Comparison of ENCODE assay signal across 10 cellular contexts in genomic region chr14:70257526-70257925, GRCh38.
A peak's percentile ranks its signal among the peaks of the same experiment; 100 is the strongest.
DNase-seq lines count a peak whose midpoint lies in the region; ATAC-seq and TF ChIP-seq lines count a peak whose summit lies in the region.
"Had no signal": no experiment of that assay in that cellular context is flagged by ENCODE, and none has a peak within 500 bp of the region (broad histone marks: within the 10 kb centered on the region; RNA-seq: fewer than 3 reads in every experiment).

No MANE protein-coding gene starts in this region.

- no peaks in the 10 kb centered on the region for H3K36me3 ChIP-seq in tibial artery

- no peaks in the 10 kb centered on the region for H3K9me3 Mint-ChIP-seq in activated CD8-positive, alpha-beta memory T cell treated with anti-CD3 and anti-CD28 coated beads, Interleukin-2, amount 10 ng/mL, durations not matched to agents 7 days and 5 days (ENCODE audit: low read depth)
- H3K9me3 Mint-ChIP-seq: stimulated activated effector memory CD8-positive, alpha-beta T cell treated with anti-CD3 and anti-CD28 coated beads, Interleukin-12 subunit alpha, Interleukin-12 subunit beta, amount 100 ng/mL, for 72 hours had no signal

- H3K9me3 ChIP-seq in tibial artery, result no peaks in the 10 kb centered on the region

- intact Hi-C loops in tibial artery (cut with DNase I; ENCODE audit: low total_unique reads), result no loop called here

- peaks cover 55% of the 10 kb centered on the region for H3K27me3 Mint-ChIP-seq in activated CD8-positive, alpha-beta memory T cell treated with anti-CD3 and anti-CD28 coated beads, Interleukin-2, amount 10 ng/mL, durations not matched to agents 7 days and 5 days

- CTCF ChIA-PET in activated CD8-positive, alpha-beta memory T cell treated with anti-CD3 and anti-CD28 coated beads, Interleukin-2, amount 10 ng/mL, durations not matched to agents 7 days and 5 days (lab: Charles Lee), result no interaction called here

- peaks cover 0 to 7% (median 5%) of the 10 kb centered on the region in 4 donors for H3K4me1 ChIP-seq in tibial artery

- no peak for ATAC-seq in activated CD8-positive, alpha-beta memory T cell treated with anti-CD3 and anti-CD28 coated beads, Interleukin-2, amount 10 ng/mL, durations not matched to agents 7 days and 5 days
- no peak for ATAC-seq in GM19351 (IDR thresholded peaks at IDR 0.05; ENCODE audit: unreplicated experiment)
- ATAC-seq: stimulated activated effector memory CD8-positive, alpha-beta T cell treated with anti-CD3 and anti-CD28 coated beads, Interleukin-12 subunit alpha, Interleukin-12 subunit beta, amount 100 ng/mL, for 72 hours had no signal

- DNase-seq in activated CD8-positive, alpha-beta memory T cell treated with anti-CD3 and anti-CD28 coated beads, Interleukin-2, amount 10 ng/mL, durations not matched to agents 7 days and 5 days, result peak; percentile 46
- no peak for DNase-seq in activated CD8-positive, alpha-beta memory T cell treated with anti-CD3 and anti-CD28 coated beads for 24 hours
- DNase-seq in retinal pigment epithelial cell (ENCODE audit: low read depth) (no peak), superior temporal gyrus (ENCODE audit: extremely low spot score) (no peak), tibial artery (no peak)
- DNase-seq: nephron progenitor cell had no signal

- TF ChIP-seq RAD21 in Ishikawa (IDR thresholded peaks at IDR 0.05; ENCODE audit: low read depth), result peak; percentile 30; the same call in 1 of the 2 replicates

- H3K4me3 ChIP-seq in WI38 (ENCODE audit: low read depth, low read length), result no peak overlapping the region
- H3K4me3 ChIP-seq in retinal pigment epithelial cell (ENCODE audit: low read length), result no peak overlapping the region
- H3K4me3 ChIP-seq in tibial artery, result no peak overlapping the region

- H3K27me3 ChIP-seq in tibial artery, result peaks cover 0 to 40% of the 10 kb centered on the region in 2 donors

- TF ChIP-seq CTCF in WI38 (IDR thresholded peaks at IDR 0.05; ENCODE audit: low read depth, low read length) (0 out of 2 replicates have a peak, but pooled peaks have one; percentile 5), retinal pigment epithelial cell (conservative IDR thresholded peaks at IDR 0.05; ENCODE audit: low read depth, low read length) (peak; percentile 38), tibial artery (IDR thresholded peaks at IDR 0.05) (no peak)

- H3K4me3 Mint-ChIP-seq in activated CD8-positive, alpha-beta memory T cell treated with anti-CD3 and anti-CD28 coated beads, Interleukin-2, amount 10 ng/mL, durations not matched to agents 7 days and 5 days, result no peak overlapping the region
- H3K4me3 Mint-ChIP-seq: nephron progenitor cell; stimulated activated effector memory CD8-positive, alpha-beta T cell treated with anti-CD3 and anti-CD28 coated beads, Interleukin-12 subunit alpha, Interleukin-12 subunit beta, amount 100 ng/mL, for 72 hours had no signal

- no peak overlapping the region for H3K27ac Mint-ChIP-seq in activated CD8-positive, alpha-beta memory T cell treated with anti-CD3 and anti-CD28 coated beads, Interleukin-2, amount 10 ng/mL, durations not matched to agents 7 days and 5 days
- H3K27ac Mint-ChIP-seq: nephron progenitor cell; stimulated activated effector memory CD8-positive, alpha-beta T cell treated with anti-CD3 and anti-CD28 coated beads, Interleukin-12 subunit alpha, Interleukin-12 subunit beta, amount 100 ng/mL, for 72 hours had no signal

- H3K27ac ChIP-seq in tibial artery, result no peak overlapping the region

- H3K36me3 Mint-ChIP-seq in activated CD8-positive, alpha-beta memory T cell treated with anti-CD3 and anti-CD28 coated beads, Interleukin-2, amount 10 ng/mL, durations not matched to agents 7 days and 5 days, result no peaks in the 10 kb centered on the region
- H3K36me3 Mint-ChIP-seq: stimulated activated effector memory CD8-positive, alpha-beta T cell treated with anti-CD3 and anti-CD28 coated beads, Interleukin-12 subunit alpha, Interleukin-12 subunit beta, amount 100 ng/mL, for 72 hours had no signal

- no peak for TF ChIP-seq EP300 in Ishikawa (IDR thresholded peaks at IDR 0.05; ENCODE audit: borderline replicate concordance)

- peaks cover 4% of the 10 kb centered on the region for H3K4me1 Mint-ChIP-seq in activated CD8-positive, alpha-beta memory T cell treated with anti-CD3 and anti-CD28 coated beads, Interleukin-2, amount 10 ng/mL, durations not matched to agents 7 days and 5 days
- H3K4me1 Mint-ChIP-seq: nephron progenitor cell had no signal

TF ChIP-seq in Ishikawa, 13 proteins besides CTCF, POLR2A, EP300 and RAD21:
- TF ChIP-seq MAX (IDR thresholded peaks at IDR 0.05) (no peak), ZBTB7A (IDR thresholded peaks at IDR 0.05; ENCODE audit: low read depth) (no peak), EGR1 (IDR thresholded peaks at IDR 0.05) (no peak), YY1 (IDR thresholded peaks at IDR 0.05; ENCODE audit: low read depth) (no peak), TEAD4 (IDR thresholded peaks at IDR 0.05) (no peak), TAF1 (IDR thresholded peaks at IDR 0.05; ENCODE audit: low read depth) (no peak), CEBPB (IDR thresholded peaks at IDR 0.05) (no peak)
- TF ChIP-seq, protein P1, sequence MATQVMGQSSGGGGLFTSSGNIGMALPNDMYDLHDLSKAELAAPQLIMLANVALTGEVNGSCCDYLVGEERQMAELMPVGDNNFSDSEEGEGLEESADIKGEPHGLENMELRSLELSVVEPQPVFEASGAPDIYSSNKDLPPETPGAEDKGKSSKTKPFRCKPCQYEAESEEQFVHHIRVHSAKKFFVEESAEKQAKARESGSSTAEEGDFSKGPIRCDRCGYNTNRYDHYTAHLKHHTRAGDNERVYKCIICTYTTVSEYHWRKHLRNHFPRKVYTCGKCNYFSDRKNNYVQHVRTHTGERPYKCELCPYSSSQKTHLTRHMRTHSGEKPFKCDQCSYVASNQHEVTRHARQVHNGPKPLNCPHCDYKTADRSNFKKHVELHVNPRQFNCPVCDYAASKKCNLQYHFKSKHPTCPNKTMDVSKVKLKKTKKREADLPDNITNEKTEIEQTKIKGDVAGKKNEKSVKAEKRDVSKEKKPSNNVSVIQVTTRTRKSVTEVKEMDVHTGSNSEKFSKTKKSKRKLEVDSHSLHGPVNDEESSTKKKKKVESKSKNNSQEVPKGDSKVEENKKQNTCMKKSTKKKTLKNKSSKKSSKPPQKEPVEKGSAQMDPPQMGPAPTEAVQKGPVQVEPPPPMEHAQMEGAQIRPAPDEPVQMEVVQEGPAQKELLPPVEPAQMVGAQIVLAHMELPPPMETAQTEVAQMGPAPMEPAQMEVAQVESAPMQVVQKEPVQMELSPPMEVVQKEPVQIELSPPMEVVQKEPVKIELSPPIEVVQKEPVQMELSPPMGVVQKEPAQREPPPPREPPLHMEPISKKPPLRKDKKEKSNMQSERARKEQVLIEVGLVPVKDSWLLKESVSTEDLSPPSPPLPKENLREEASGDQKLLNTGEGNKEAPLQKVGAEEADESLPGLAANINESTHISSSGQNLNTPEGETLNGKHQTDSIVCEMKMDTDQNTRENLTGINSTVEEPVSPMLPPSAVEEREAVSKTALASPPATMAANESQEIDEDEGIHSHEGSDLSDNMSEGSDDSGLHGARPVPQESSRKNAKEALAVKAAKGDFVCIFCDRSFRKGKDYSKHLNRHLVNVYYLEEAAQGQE (IDR thresholded peaks at IDR 0.05; ENCODE audit: low read depth), result no peak
- TF ChIP-seq, protein P2, sequence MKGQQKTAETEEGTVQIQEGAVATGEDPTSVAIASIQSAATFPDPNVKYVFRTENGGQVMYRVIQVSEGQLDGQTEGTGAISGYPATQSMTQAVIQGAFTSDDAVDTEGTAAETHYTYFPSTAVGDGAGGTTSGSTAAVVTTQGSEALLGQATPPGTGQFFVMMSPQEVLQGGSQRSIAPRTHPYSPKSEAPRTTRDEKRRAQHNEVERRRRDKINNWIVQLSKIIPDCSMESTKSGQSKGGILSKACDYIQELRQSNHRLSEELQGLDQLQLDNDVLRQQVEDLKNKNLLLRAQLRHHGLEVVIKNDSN (IDR thresholded peaks at IDR 0.05), result no peak

Comparison
In these comparisons a context has a peak if more than half of its experiments do, and no peak if none do; other contexts are left out.
1. CTCF ChIP-seq: peak in WI38 (single experiment) and retinal pigment epithelial cell (single experiment); none in tibial artery (0 of 2).